Comparison of ENCODE assay signal across 15 cellular contexts in genomic region chr2:30368258-30368657, GRCh38.
A peak's percentile ranks its signal among the peaks of the same experiment; 100 is the strongest.
DNase-seq lines count a peak whose midpoint lies in the region; ATAC-seq and TF ChIP-seq lines count a peak whose summit lies in the region.
"Had no signal": no experiment of that assay in that cellular context is flagged by ENCODE, and none has a peak within 500 bp of the region (broad histone marks: within the 10 kb centered on the region; RNA-seq: fewer than 3 reads in every experiment).

No MANE protein-coding gene starts in this region.

- H3K4me3 ChIP-seq in GM23248 (no peak overlapping the region), liver (ENCODE audit: low read depth in 1 of 3, low read length in 3 of 3) (no peak overlapping the region), upper lobe of left lung (no peak overlapping the region)
- H3K4me3 ChIP-seq: GM12878, hepatocyte, sigmoid colon had no signal

- H4K20me1 ChIP-seq in GM23248 (ENCODE audit: insufficient read depth): no peaks in the 10 kb centered on the region

- peak in 1 of 4 donors; percentile 30 for TF ChIP-seq EP300 in upper lobe of left lung (IDR thresholded peaks at IDR 0.05)

- H3K9me2 ChIP-seq in GM23248 (ENCODE audit: insufficient read depth): no peaks in the 10 kb centered on the region

- H2AFZ ChIP-seq in GM23248: no peak overlapping the region
- H2AFZ ChIP-seq: hepatocyte had no signal

- TF ChIP-seq CTCF in liver (IDR thresholded peaks at IDR 0.05; ENCODE audit: low read depth, low read length, missing input control) (no peak), upper lobe of left lung (IDR thresholded peaks at IDR 0.05) (no peak)

- no peak for TF ChIP-seq RAD21 in liver (IDR thresholded peaks at IDR 0.05)

- H3K9me3 ChIP-seq in GM23248 (ENCODE audit: low read depth) (no peaks in the 10 kb centered on the region), liver (ENCODE audit: control insufficient read depth in 4 of 4, low read length in 3 of 4) (no peaks in the 10 kb centered on the region), upper lobe of left lung (no peaks in the 10 kb centered on the region)
- H3K9me3 ChIP-seq: sigmoid colon had no signal

- H3K27me3 ChIP-seq in GM23248 (replicated peaks; ENCODE audit: insufficient read depth) (no peaks in the 10 kb centered on the region), liver (ENCODE audit: control insufficient read depth in 4 of 4, insufficient read depth in 4 of 4, low read length in 3 of 4) (peaks cover 0 to 5% (median 0%) of the 10 kb centered on the region in 4 donors), upper lobe of left lung (no peaks in the 10 kb centered on the region)
- H3K27me3 ChIP-seq: hepatocyte, sigmoid colon had no signal

- peaks cover 59% of the 10 kb centered on the region for H3K4me1 ChIP-seq in GM23248 (ENCODE audit: insufficient read depth)
- no peaks in the 10 kb centered on the region for H3K4me1 ChIP-seq in liver (ENCODE audit: control insufficient read depth in 4 of 4, insufficient read depth in 4 of 4, low read length in 3 of 4)
- peaks cover 3 to 7% (median 5%) of the 10 kb centered on the region in 4 donors for H3K4me1 ChIP-seq in upper lobe of left lung

- in situ Hi-C loops in GM23248 (cut with MboI): no loop called here

- no peaks in the 10 kb centered on the region for H3K79me2 ChIP-seq in GM23248 (ENCODE audit: insufficient read depth)
- H3K79me2 ChIP-seq: hepatocyte had no signal

- DNase-seq in GM23248: peak; percentile 85
- DNase-seq in astrocyte of the hippocampus (ENCODE audit: low read depth, low spot score): peak; percentile 82
- peak; percentile 31 for DNase-seq in upper lobe of left lung
- no peak for DNase-seq in NCI-H510A (lab: John Stamatoyannopoulos, UW)
- no peak for DNase-seq in AML-193 (lab: John Stamatoyannopoulos, UW)
- DNase-seq: cerebellar nuclear complex, DMS79, MM.1S, sigmoid colon had no signal

- no peak for TF ChIP-seq POLR2A in upper lobe of left lung (IDR thresholded peaks at IDR 0.05)

- H3K9ac ChIP-seq in GM23248: peak overlapping the region; percentile 61
- H3K9ac ChIP-seq in liver (ENCODE audit: low read depth in 1 of 2, low read length in 2 of 2): no peak overlapping the region

- 14 to 19% methylated on average over 5 of the region's 5 CpGs for WGBS in GM23248 (ENCODE audit: low coverage in 1 of 2, low lambda C conversion rate in 2 of 2, missing lambda C conversion rate in 2 of 2), 2 experiments
- 88% methylated on average over 5 of the region's 5 CpGs for WGBS in liver
- 84 to 91% methylated on average over 5 of the region's 5 CpGs for WGBS in upper lobe of left lung, 2 donors

- no peaks in the 10 kb centered on the region for H3K36me3 ChIP-seq in GM23248 (ENCODE audit: low read depth)
- no peaks in the 10 kb centered on the region for H3K36me3 ChIP-seq in liver (ENCODE audit: control insufficient read depth in 4 of 4, insufficient read depth in 3 of 4, low read depth in 1 of 4, low read length in 3 of 4)
- H3K36me3 ChIP-seq in upper lobe of left lung: no peaks in the 10 kb centered on the region
- H3K36me3 ChIP-seq: sigmoid colon had no signal

- H3K4me2 ChIP-seq in GM23248 (ENCODE audit: unreplicated experiment): peak overlapping the region; percentile 28
- H3K4me2 ChIP-seq: hepatocyte had no signal

- H3F3A ChIP-seq in GM23248 (ENCODE audit: insufficient read depth): peaks cover 49% of the 10 kb centered on the region

- peak; percentile 69 to 75 for ATAC-seq in upper lobe of left lung (ENCODE audit: low FRiP score in 2 of 2)
- ATAC-seq in GM18858 (IDR thresholded peaks at IDR 0.05; ENCODE audit: unreplicated experiment): no peak
- ATAC-seq: GM12878, left lobe of liver had no signal

- H3K27ac ChIP-seq in GM23248 (peak overlapping the region; percentile 92), liver (ENCODE audit: low read depth in 1 of 2, low read length in 2 of 2) (no peak overlapping the region), upper lobe of left lung (peak overlapping the region in 1 of 4 donors; percentile 24)
- H3K27ac ChIP-seq: hepatocyte, RWPE1 had no signal

TF ChIP-seq in liver, 16 proteins besides CTCF, POLR2A, EP300 and RAD21:
- TF ChIP-seq HNF4A (conservative IDR thresholded peaks at IDR 0.05) (no peak), YY1 (IDR thresholded peaks at IDR 0.05) (no peak), NR2F2 (IDR thresholded peaks at IDR 0.05) (peak; percentile 59)

Comparison
In these comparisons a context has a peak if more than half of its experiments do, and no peak if none do; other contexts are left out.
1. DNase-seq: peak in GM23248 (single experiment), astrocyte of the hippocampus (single experiment) and upper lobe of left lung (2 of 2); none in NCI-H510A (single experiment) and AML-193 (0 of 2).